20 cellular contexts compared by ENCODE assay signal in the genomic region with DNA sequence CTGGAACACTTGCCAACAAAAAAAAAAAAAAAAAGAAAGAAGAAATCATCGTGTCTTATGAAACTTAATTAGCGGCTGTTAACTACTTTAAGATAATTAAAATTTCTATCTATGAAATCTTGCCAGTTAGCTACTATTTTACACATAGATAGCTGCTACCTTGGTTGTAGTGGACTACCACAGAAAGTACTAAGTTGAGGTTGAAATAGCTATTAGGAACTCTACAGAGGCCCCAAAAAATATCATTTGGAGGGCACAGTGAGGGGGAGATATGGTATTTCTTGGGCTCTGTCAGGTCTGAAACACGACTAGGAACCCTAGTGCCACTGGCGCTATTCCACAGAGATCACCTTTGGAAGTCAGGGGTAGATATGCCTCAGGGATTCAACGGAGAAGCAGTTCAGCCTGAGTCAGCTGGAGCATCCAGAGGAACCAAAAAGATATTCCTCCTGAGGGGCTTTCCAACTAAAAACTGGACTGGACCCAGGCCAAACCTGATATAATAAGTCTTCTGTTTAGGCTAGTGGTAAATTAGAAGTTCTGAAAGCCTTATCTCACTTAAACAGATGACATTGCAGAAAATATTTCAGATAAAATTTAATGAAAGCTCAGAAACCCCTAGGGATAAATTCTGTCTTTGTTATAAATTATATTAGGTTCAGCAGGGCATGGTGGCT.
DNase-seq lines count a peak whose midpoint lies in the region; ATAC-seq and TF ChIP-seq lines count a peak whose summit lies in the region.
"Had no signal": no experiment of that assay in that cellular context is flagged by ENCODE, and none has a peak within 500 bp of the region (broad histone marks: within the 10 kb centered on the region; RNA-seq: fewer than 3 reads in every experiment).

No MANE protein-coding gene starts in this region.

- no peaks in the 10 kb centered on the region for H4K20me1 ChIP-seq in osteoblast (ENCODE audit: insufficient read depth, low read length)

- no peaks in the 10 kb centered on the region for H3K36me3 Mint-ChIP-seq in CD8-positive, alpha-beta T cell
- H3K36me3 Mint-ChIP-seq: memory B cell had no signal

- no peaks in the 10 kb centered on the region for H3K9me3 ChIP-seq in osteoblast (ENCODE audit: low read depth, low read length)
- H3K9me3 ChIP-seq in esophagus muscularis mucosa, result no peaks in the 10 kb centered on the region
- no peaks in the 10 kb centered on the region for H3K9me3 ChIP-seq in CD8-positive, alpha-beta T cell (ENCODE audit: low read length)
- H3K9me3 ChIP-seq: SJCRH30, stomach had no signal

- no peak overlapping the region for H2AFZ ChIP-seq in osteoblast (ENCODE audit: low read length)

- H3K27me3 ChIP-seq in osteoblast (ENCODE audit: insufficient read depth, low read length), result no peaks in the 10 kb centered on the region
- no peaks in the 10 kb centered on the region for H3K27me3 ChIP-seq in esophagus muscularis mucosa
- H3K27me3 ChIP-seq in CD8-positive, alpha-beta T cell (ENCODE audit: insufficient read depth, low read length), result no peaks in the 10 kb centered on the region
- H3K27me3 ChIP-seq: SJCRH30, stomach had no signal

- H3K36me3 ChIP-seq in osteoblast (ENCODE audit: insufficient read depth, low read length) (peaks cover 50% of the 10 kb centered on the region), esophagus muscularis mucosa (peaks cover 12 to 52% (median 25%) of the 10 kb centered on the region in 4 donors)
- H3K36me3 ChIP-seq in CD8-positive, alpha-beta T cell (ENCODE audit: insufficient read depth, low read length), result no peaks in the 10 kb centered on the region

- no peak for TF ChIP-seq CTCF in osteoblast (IDR thresholded peaks at IDR 0.05; ENCODE audit: extremely low read depth, low read depth, low read length)
- no peak for TF ChIP-seq CTCF in esophagus muscularis mucosa (IDR thresholded peaks at IDR 0.05)
- no peak for TF ChIP-seq CTCF in CD8-positive, alpha-beta T cell (IDR thresholded peaks at IDR 0.05)

- H3K4me2 ChIP-seq in osteoblast (ENCODE audit: insufficient read depth, low read length), result no peak overlapping the region

- POLR2A ChIA-PET in CD8-positive, alpha-beta T cell (lab: Charles Lee), result no interaction called here

- TF ChIP-seq POLR2A in erythroblast (IDR thresholded peaks at IDR 0.05; ENCODE audit: low read length), result no peak
- no peak for TF ChIP-seq POLR2A in esophagus muscularis mucosa (IDR thresholded peaks at IDR 0.05; ENCODE audit: low read depth)

- no peak overlapping the region for H3K27ac Mint-ChIP-seq in CD8-positive, alpha-beta T cell
- H3K27ac Mint-ChIP-seq: activated CD4-positive, alpha-beta T cell treated with anti-CD3 and anti-CD28 coated beads, Interleukin-2, amount 10 ng/mL, durations not matched to agents 24 days and 14 days; endodermal cell; memory B cell had no signal

- intact Hi-C loops in esophagus muscularis mucosa (cut with DNase I), result no loop called here
- intact Hi-C loops in CD8-positive, alpha-beta T cell (cut with DNase I, micrococcal nuclease), result no loop called here

- H3K4me1 ChIP-seq in osteoblast (ENCODE audit: insufficient read depth, low read length), result peaks cover 28% of the 10 kb centered on the region
- H3K4me1 ChIP-seq in esophagus muscularis mucosa, result no peaks in the 10 kb centered on the region
- no peaks in the 10 kb centered on the region for H3K4me1 ChIP-seq in CD8-positive, alpha-beta T cell (ENCODE audit: insufficient read depth, low read length)
- H3K4me1 ChIP-seq: SJCRH30 had no signal

- DNase-seq in ELR (ENCODE audit: low read depth) (peak; percentile 11), erythroblast (lab: John Stamatoyannopoulos, UW) (peak; percentile 51 to 75), osteoblast (ENCODE audit: insufficient read length, low spot score, missing footprints) (no peak), NCI-H446 (lab: John Stamatoyannopoulos, UW) (no peak), esophagus muscularis mucosa (ENCODE audit: extremely low spot score) (no peak)
- no peak for DNase-seq in CD8-positive, alpha-beta T cell
- DNase-seq: activated CD4-positive, alpha-beta T cell treated with anti-CD3 and anti-CD28 coated beads, Interleukin-2, amount 10 ng/mL, durations not matched to agents 24 days and 14 days; activated CD8-positive, alpha-beta memory T cell treated with anti-CD3 and anti-CD28 coated beads, Interleukin-2, amount 50 U/mL, for 4 hours; activated gamma-delta T cell; endodermal cell; glutamatergic neuron; NCI-H187 treated with DMSO at 0.1 percent for 48 hours; NCI-H510A; SJCRH30; stimulated activated CD4-positive, alpha-beta T cell treated with anti-CD3 and anti-CD28 coated beads, Interleukin-15, amount 100 ng/mL, for 24 hours; stomach; T-helper 9 cell had no signal

- CTCF ChIA-PET in CD8-positive, alpha-beta T cell (lab: Charles Lee), result no interaction called here

- no peaks in the 10 kb centered on the region for H3K27me3 Mint-ChIP-seq in CD8-positive, alpha-beta T cell (ENCODE audit: low read depth)
- H3K27me3 Mint-ChIP-seq: memory B cell had no signal

- H3K4me1 Mint-ChIP-seq in CD8-positive, alpha-beta T cell (ENCODE audit: low read depth), result no peaks in the 10 kb centered on the region
- H3K4me1 Mint-ChIP-seq: activated CD4-positive, alpha-beta T cell treated with anti-CD3 and anti-CD28 coated beads, Interleukin-2, amount 10 ng/mL, durations not matched to agents 24 days and 14 days; memory B cell had no signal

- H3K27ac ChIP-seq in osteoblast (ENCODE audit: low read depth, low read length) (peak overlapping the region; percentile 89), esophagus muscularis mucosa (replicated peaks in 1 of 4) (no peak overlapping the region)
- no peak overlapping the region for H3K27ac ChIP-seq in CD8-positive, alpha-beta T cell (ENCODE audit: low read depth, low read length)
- H3K27ac ChIP-seq: SJCRH30 had no signal

- no peak overlapping the region for H3K4me3 Mint-ChIP-seq in CD8-positive, alpha-beta T cell
- H3K4me3 Mint-ChIP-seq: activated CD4-positive, alpha-beta T cell treated with anti-CD3 and anti-CD28 coated beads, Interleukin-2, amount 10 ng/mL, durations not matched to agents 24 days and 14 days; endodermal cell; memory B cell had no signal

- H3K79me2 ChIP-seq in osteoblast (ENCODE audit: insufficient read depth, low read length), result peaks cover 21% of the 10 kb centered on the region

- 90% methylated on average over 5 of the region's 5 CpGs for WGBS in esophagus muscularis mucosa

- no peak for TF ChIP-seq EP300 in esophagus muscularis mucosa (IDR thresholded peaks at IDR 0.05)

- H3K9me3 Mint-ChIP-seq in CD8-positive, alpha-beta T cell, result no peaks in the 10 kb centered on the region
- H3K9me3 Mint-ChIP-seq: activated CD4-positive, alpha-beta T cell treated with anti-CD3 and anti-CD28 coated beads, Interleukin-2, amount 10 ng/mL, durations not matched to agents 24 days and 14 days; endodermal cell; memory B cell had no signal

- ATAC-seq in SK-N-SH treated with all-trans-retinoic acid at 6 μM for 48 hours (peak; percentile 60), HG02763 (IDR thresholded peaks at IDR 0.05; ENCODE audit: unreplicated experiment) (no peak)
- no peak for ATAC-seq in CD8-positive, alpha-beta T cell

- H3K4me3 ChIP-seq in osteoblast (ENCODE audit: insufficient read depth, low read length) (no peak overlapping the region), esophagus muscularis mucosa (no peak overlapping the region)
- no peak overlapping the region for H3K4me3 ChIP-seq in CD8-positive, alpha-beta T cell (ENCODE audit: low read depth, low read length)
- H3K4me3 ChIP-seq: SJCRH30, stomach had no signal

TF ChIP-seq in SK-N-SH treated with all-trans-retinoic acid at 6 μM for 48 hours, 23 proteins besides CTCF, POLR2A, EP300 and RAD21:
- no peak for TF ChIP-seq ZC3H10 (CRISPR knock-in tag; IDR thresholded peaks at IDR 0.05)
- TF ChIP-seq CSDC2 (CRISPR knock-in tag; IDR thresholded peaks at IDR 0.05), result no peak
- TF ChIP-seq ISL1 (CRISPR knock-in tag; IDR thresholded peaks at IDR 0.05), result peak; percentile 62
- no peak for TF ChIP-seq ZFP30 (CRISPR knock-in tag; IDR thresholded peaks at IDR 0.05)
- TF ChIP-seq, protein P1, sequence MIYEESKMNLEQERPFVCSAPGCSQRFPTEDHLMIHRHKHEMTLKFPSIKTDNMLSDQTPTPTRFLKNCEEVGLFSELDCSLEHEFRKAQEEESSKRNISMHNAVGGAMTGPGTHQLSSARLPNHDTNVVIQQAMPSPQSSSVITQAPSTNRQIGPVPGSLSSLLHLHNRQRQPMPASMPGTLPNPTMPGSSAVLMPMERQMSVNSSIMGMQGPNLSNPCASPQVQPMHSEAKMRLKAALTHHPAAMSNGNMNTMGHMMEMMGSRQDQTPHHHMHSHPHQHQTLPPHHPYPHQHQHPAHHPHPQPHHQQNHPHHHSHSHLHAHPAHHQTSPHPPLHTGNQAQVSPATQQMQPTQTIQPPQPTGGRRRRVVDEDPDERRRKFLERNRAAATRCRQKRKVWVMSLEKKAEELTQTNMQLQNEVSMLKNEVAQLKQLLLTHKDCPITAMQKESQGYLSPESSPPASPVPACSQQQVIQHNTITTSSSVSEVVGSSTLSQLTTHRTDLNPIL (CRISPR knock-in tag; IDR thresholded peaks at IDR 0.05; ENCODE audit: low read depth), result no peak
- no peak for TF ChIP-seq RARB (CRISPR knock-in tag; IDR thresholded peaks at IDR 0.05)
- TF ChIP-seq TOX (CRISPR knock-in tag; IDR thresholded peaks at IDR 0.05; ENCODE audit: borderline replicate concordance), result no peak
- TF ChIP-seq, protein P2, sequence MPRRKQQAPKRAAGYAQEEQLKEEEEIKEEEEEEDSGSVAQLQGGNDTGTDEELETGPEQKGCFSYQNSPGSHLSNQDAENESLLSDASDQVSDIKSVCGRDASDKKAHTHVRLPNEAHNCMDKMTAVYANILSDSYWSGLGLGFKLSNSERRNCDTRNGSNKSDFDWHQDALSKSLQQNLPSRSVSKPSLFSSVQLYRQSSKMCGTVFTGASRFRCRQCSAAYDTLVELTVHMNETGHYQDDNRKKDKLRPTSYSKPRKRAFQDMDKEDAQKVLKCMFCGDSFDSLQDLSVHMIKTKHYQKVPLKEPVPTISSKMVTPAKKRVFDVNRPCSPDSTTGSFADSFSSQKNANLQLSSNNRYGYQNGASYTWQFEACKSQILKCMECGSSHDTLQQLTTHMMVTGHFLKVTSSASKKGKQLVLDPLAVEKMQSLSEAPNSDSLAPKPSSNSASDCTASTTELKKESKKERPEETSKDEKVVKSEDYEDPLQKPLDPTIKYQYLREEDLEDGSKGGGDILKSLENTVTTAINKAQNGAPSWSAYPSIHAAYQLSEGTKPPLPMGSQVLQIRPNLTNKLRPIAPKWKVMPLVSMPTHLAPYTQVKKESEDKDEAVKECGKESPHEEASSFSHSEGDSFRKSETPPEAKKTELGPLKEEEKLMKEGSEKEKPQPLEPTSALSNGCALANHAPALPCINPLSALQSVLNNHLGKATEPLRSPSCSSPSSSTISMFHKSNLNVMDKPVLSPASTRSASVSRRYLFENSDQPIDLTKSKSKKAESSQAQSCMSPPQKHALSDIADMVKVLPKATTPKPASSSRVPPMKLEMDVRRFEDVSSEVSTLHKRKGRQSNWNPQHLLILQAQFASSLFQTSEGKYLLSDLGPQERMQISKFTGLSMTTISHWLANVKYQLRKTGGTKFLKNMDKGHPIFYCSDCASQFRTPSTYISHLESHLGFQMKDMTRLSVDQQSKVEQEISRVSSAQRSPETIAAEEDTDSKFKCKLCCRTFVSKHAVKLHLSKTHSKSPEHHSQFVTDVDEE (CRISPR knock-in tag; IDR thresholded peaks at IDR 0.05), result no peak

Comparison
In these comparisons a context has a peak if more than half of its experiments do, and no peak if none do; other contexts are left out.
1. DNase-seq: peak in ELR (single experiment) and erythroblast (2 of 2); none in osteoblast (single experiment), NCI-H446 (0 of 2), esophagus muscularis mucosa (single experiment) and CD8-positive, alpha-beta T cell (0 of 7).